12 cellular contexts compared by ENCODE assay signal in the genomic region with DNA sequence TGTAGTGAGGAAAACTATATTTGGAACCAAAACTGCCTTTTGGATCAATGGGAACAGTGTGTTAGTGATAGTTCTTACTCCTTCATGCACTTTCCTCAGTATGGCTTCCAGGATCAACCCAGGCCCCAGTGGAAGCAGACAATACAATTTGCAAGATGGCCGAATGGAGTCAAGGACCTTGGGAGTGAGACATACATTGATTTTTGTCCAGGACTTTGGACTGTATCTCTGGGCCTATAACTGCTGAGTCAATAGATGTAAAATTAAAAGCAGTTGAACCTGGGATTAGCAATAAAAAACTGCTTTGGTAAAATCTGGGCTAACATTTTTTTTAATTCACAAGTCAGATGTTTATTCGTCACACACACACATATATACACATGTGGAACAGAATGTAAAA. TPM values are rescaled to one million over a fixed set of nuclear protein-coding genes. Genes with fewer than 3 reads are reported as not detected.
DNase-seq lines count a peak whose midpoint lies in the region; ATAC-seq and TF ChIP-seq lines count a peak whose summit lies in the region.
"Had no signal": no experiment of that assay in that cellular context is flagged by ENCODE, and none has a peak within 500 bp of the region (broad histone marks: within the 10 kb centered on the region; RNA-seq: fewer than 3 reads in every experiment).

No MANE protein-coding gene starts in this region.

- H3K4me1 ChIP-seq in RWPE2 (ENCODE audit: insufficient read depth, poor library complexity, severe bottlenecking) (peaks cover 16% of the 10 kb centered on the region), hepatocyte (ENCODE audit: insufficient read depth) (no peaks in the 10 kb centered on the region)

- peak overlapping the region; percentile 33 for H3K4me3 Mint-ChIP-seq in activated CD4-positive, alpha-beta T cell treated with anti-CD3 and anti-CD28 coated beads, Interleukin-2, amount 10 ng/mL, durations not matched to agents 24 days and 14 days

- ATAC-seq in RWPE2 (ENCODE audit: low read depth) = no peak

- no peaks in the 10 kb centered on the region for H4K20me1 ChIP-seq in hepatocyte (ENCODE audit: insufficient read depth, poor library complexity, severe bottlenecking)

- H3K27me3 ChIP-seq in RWPE2 (ENCODE audit: insufficient read depth, poor library complexity, severe bottlenecking) (no peaks in the 10 kb centered on the region), hepatocyte (no peaks in the 10 kb centered on the region)
- H3K27me3 ChIP-seq: upper lobe of left lung had no signal

- no peaks in the 10 kb centered on the region for H3K9me3 ChIP-seq in RWPE2 (ENCODE audit: severe bottlenecking)
- no peaks in the 10 kb centered on the region for H3K9me3 ChIP-seq in hepatocyte (ENCODE audit: low read depth)
- H3K9me3 ChIP-seq: upper lobe of left lung had no signal

- intact Hi-C loops in activated CD4-positive, alpha-beta T cell treated with anti-CD3 and anti-CD28 coated beads, Interleukin-2, amount 10 ng/mL, durations not matched to agents 24 days and 14 days (cut with micrococcal nuclease) = loop anchor here (10.0 kb wide), 1 partner anchor 683 kb away; the partner anchor contains the start of gene IGF1R

- H2AFZ ChIP-seq in hepatocyte = no peak overlapping the region

- H3K36me3 ChIP-seq in RWPE2 (ENCODE audit: low read depth) = peaks cover 53% of the 10 kb centered on the region
- no peaks in the 10 kb centered on the region for H3K36me3 ChIP-seq in hepatocyte (replicated peaks; ENCODE audit: insufficient read depth, low read depth)

- no peak for TF ChIP-seq CTCF in RWPE2 (IDR thresholded peaks at IDR 0.05; ENCODE audit: poor library complexity, severe bottlenecking)
- TF ChIP-seq CTCF in hepatocyte (IDR thresholded peaks at IDR 0.05; ENCODE audit: poor library complexity) = no peak

- H3K4me2 ChIP-seq in hepatocyte = peak overlapping the region; percentile 74

- peaks cover 44% of the 10 kb centered on the region for H3K79me2 ChIP-seq in hepatocyte

- no peak for DNase-seq in activated CD4-positive, alpha-beta T cell treated with anti-CD3 and anti-CD28 coated beads, Interleukin-2, amount 10 ng/mL, durations not matched to agents 24 days and 14 days
- no peak for DNase-seq in activated CD4-positive, alpha-beta T cell treated with anti-CD3 and anti-CD28 coated beads for 4 hours
- DNase-seq in RWPE2 (ENCODE audit: low spot score) = no peak
- no peak for DNase-seq in hepatocyte (ENCODE audit: low spot score)
- DNase-seq in skeletal muscle cell (ENCODE audit: low read depth) = no peak
- DNase-seq in NCI-H446 (lab: John Stamatoyannopoulos, UW) = no peak
- no peak for DNase-seq in NCI-H82 (lab: John Stamatoyannopoulos, UW)
- no peak for DNase-seq in T-helper 2 cell
- DNase-seq: activated CD4-positive, CD25-positive, alpha-beta regulatory T cell treated with anti-CD3 and anti-CD28 coated beads, Interleukin-2, amount 50 U/mL, for 72 hours; activated naive CD8-positive, alpha-beta T cell treated with anti-CD3 and anti-CD28 coated beads, Interleukin-2, amount 10 ng/mL, durations not matched to agents 7 days and 5 days; NCI-H187 treated with DMSO at 0.1 percent for 48 hours; upper lobe of left lung had no signal

- no peaks in the 10 kb centered on the region for H3K9me3 Mint-ChIP-seq in activated CD4-positive, alpha-beta T cell treated with anti-CD3 and anti-CD28 coated beads, Interleukin-2, amount 10 ng/mL, durations not matched to agents 24 days and 14 days
- H3K9me3 Mint-ChIP-seq: activated naive CD8-positive, alpha-beta T cell treated with anti-CD3 and anti-CD28 coated beads, Interleukin-2, amount 10 ng/mL, durations not matched to agents 7 days and 5 days had no signal

- H3K27me3 Mint-ChIP-seq in activated CD4-positive, alpha-beta T cell treated with anti-CD3 and anti-CD28 coated beads, Interleukin-2, amount 10 ng/mL, durations not matched to agents 24 days and 14 days = peaks cover 18% of the 10 kb centered on the region

- 93% methylated on average over 2 of the region's 2 CpGs for WGBS in hepatocyte (ENCODE audit: low lambda C conversion rate, missing lambda C conversion rate)

- H3K4me3 ChIP-seq in RWPE2 (ENCODE audit: severe bottlenecking) = peak overlapping the region; percentile 81
- no peak overlapping the region for H3K4me3 ChIP-seq in hepatocyte
- peak overlapping the region; percentile 87 for H3K4me3 ChIP-seq in skeletal muscle cell (ENCODE audit: low read depth, low read length)

- no peak overlapping the region for H3K27ac Mint-ChIP-seq in activated CD4-positive, alpha-beta T cell treated with anti-CD3 and anti-CD28 coated beads, Interleukin-2, amount 10 ng/mL, durations not matched to agents 24 days and 14 days

- no peaks in the 10 kb centered on the region for H3K9me2 ChIP-seq in hepatocyte (replicated peaks; ENCODE audit: insufficient read depth)

- H3K36me3 Mint-ChIP-seq in activated CD4-positive, alpha-beta T cell treated with anti-CD3 and anti-CD28 coated beads, Interleukin-2, amount 10 ng/mL, durations not matched to agents 24 days and 14 days (ENCODE audit: low read depth) = peaks cover 2% of the 10 kb centered on the region
- H3K36me3 Mint-ChIP-seq: activated naive CD8-positive, alpha-beta T cell treated with anti-CD3 and anti-CD28 coated beads, Interleukin-2, amount 10 ng/mL, durations not matched to agents 7 days and 5 days had no signal

- peaks cover 19% of the 10 kb centered on the region for H3K4me1 Mint-ChIP-seq in activated CD4-positive, alpha-beta T cell treated with anti-CD3 and anti-CD28 coated beads, Interleukin-2, amount 10 ng/mL, durations not matched to agents 24 days and 14 days

- H3K27ac ChIP-seq in RWPE2 (ENCODE audit: poor library complexity, severe bottlenecking) = no peak overlapping the region
- no peak overlapping the region for H3K27ac ChIP-seq in hepatocyte

RNA-seq across cellular contexts. Expression of gene ARRDC4, which starts 1.8 kb away (rescaled TPM):
- 1.0 and 1.1 TPM in 2 replicates for total RNA-seq in activated CD4-positive, alpha-beta T cell treated with anti-CD3 and anti-CD28 coated beads, Interleukin-2, amount 10 ng/mL, durations not matched to agents 24 days and 14 days
- 30.5 and 35.3 TPM in 2 replicates for total RNA-seq in hepatocyte
- 13.3 and 16.9 TPM in 2 replicates for polyA plus RNA-seq in hepatocyte

Comparison
In these comparisons a context has a peak if more than half of its experiments do, and no peak if none do; other contexts are left out.
1. RNA of gene ARRDC4, which starts 1.8 kb away (total RNA-seq): 30.5 to 35.3 TPM in hepatocyte; 1.0 to 1.1 TPM in activated CD4-positive, alpha-beta T cell treated with anti-CD3 and anti-CD28 coated beads, Interleukin-2, amount 10 ng/mL, durations not matched to agents 24 days and 14 days; every median in the first group is over 10 times any median in the second.